8 cellular contexts compared by ENCODE assay signal in the genomic region with DNA sequence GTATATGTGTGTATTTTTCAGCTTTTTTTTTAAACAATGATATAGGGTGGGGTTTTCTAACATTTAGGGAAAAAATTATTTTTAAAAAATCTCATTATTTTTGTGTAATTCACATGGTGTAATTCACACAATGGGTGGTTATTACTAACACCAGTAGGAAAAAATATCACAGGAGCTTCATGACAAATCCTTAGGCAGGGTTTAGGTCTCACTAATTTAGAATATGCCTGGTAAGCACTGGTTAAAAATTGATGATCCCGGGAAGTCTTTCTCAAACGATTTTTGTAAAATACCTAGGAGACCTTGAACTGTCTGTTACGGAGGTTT. TPM values are rescaled to one million over a fixed set of nuclear protein-coding genes. Genes with fewer than 3 reads are reported as not detected.
DNase-seq lines count a peak whose midpoint lies in the region; ATAC-seq and TF ChIP-seq lines count a peak whose summit lies in the region.

No MANE protein-coding gene starts in this region.

- H3K27ac ChIP-seq in psoas muscle = peak overlapping the region; percentile 79

- H3K4me1 ChIP-seq in psoas muscle = peaks cover 22% of the 10 kb centered on the region

- DNase-seq in GM12865 (ENCODE audit: low read depth) (no peak), NB4 (ENCODE audit: low read depth) (no peak), epithelial cell of esophagus (ENCODE audit: low read depth) (no peak), psoas muscle (no peak), hippocampal formation (lab: John Stamatoyannopoulos, UW) (no peak), NCI-H1417 treated with DMSO at 0.1 percent for 48 hours (lab: John Stamatoyannopoulos, UW) (no peak), lower leg skin (ENCODE audit: low spot score in 2 of 2) (no peak)

- WGBS in psoas muscle, 3 donors = 1% methylated on average over 3 of the region's 3 CpGs
- 0% methylated on average over 3 of the region's 3 CpGs for WGBS in lower leg skin, 2 donors

- TF ChIP-seq POLR2A in NB4 (IDR thresholded peaks at IDR 0.05; ENCODE audit: extremely low read depth, insufficient read length) = no peak
- TF ChIP-seq POLR2A in lower leg skin (IDR thresholded peaks at IDR 0.05) = no peak

- H3K27me3 ChIP-seq in psoas muscle (ENCODE audit: insufficient read depth in 3 of 3, low read length in 2 of 3) = no peaks in the 10 kb centered on the region

- no peaks in the 10 kb centered on the region for H3K36me3 ChIP-seq in psoas muscle (ENCODE audit: insufficient read depth in 1 of 2, low read depth in 1 of 2)

- H3K4me3 ChIP-seq in GM12865 (ENCODE audit: low read depth, low read length) (peak overlapping the region; percentile 65), NB4 (ENCODE audit: low read depth, low read length) (peak overlapping the region; percentile 62), epithelial cell of esophagus (ENCODE audit: low read length) (peak overlapping the region; percentile 24), psoas muscle (peak overlapping the region; percentile 64), lower leg skin (ENCODE audit: low read depth, poor library complexity, severe bottlenecking) (no peak overlapping the region)

- no peaks in the 10 kb centered on the region for H3K9me3 ChIP-seq in psoas muscle

- TF ChIP-seq CTCF in GM12865 (IDR thresholded peaks at IDR 0.05; ENCODE audit: insufficient read depth, low read depth, low read length, missing control alignments) (no peak), NB4 (IDR thresholded peaks at IDR 0.05; ENCODE audit: low read depth, low read length) (no peak), epithelial cell of esophagus (IDR thresholded peaks at IDR 0.05; ENCODE audit: insufficient read depth, low read depth, low read length, missing control alignments) (no peak), psoas muscle (IDR thresholded peaks at IDR 0.05) (no peak), lower leg skin (IDR thresholded peaks at IDR 0.05) (no peak)

- ATAC-seq in psoas muscle (peak in 1 of 4 donors; percentile 26), HG03521 (IDR thresholded peaks at IDR 0.05; ENCODE audit: unreplicated experiment) (no peak)

- intact Hi-C loops in psoas muscle (cut with DNase I) (no loop called here), lower leg skin (cut with DNase I; ENCODE audit: low total_unique reads) (no loop called here)

RNA-seq across cellular contexts. Expression of gene ZNF217, which starts 29.5 kb away (rescaled TPM):
- total RNA-seq in psoas muscle (1 to 10 TPM; 4.0 to 8.1 (median 6.1) TPM), lower leg skin (10 to 100 TPM; 37.8 to 67.6 (median 50.5) TPM)
- polyA plus RNA-seq in psoas muscle = 1 to 10 TPM; 1.7 to 4.3 (median 2.6) TPM

Comparison
In these comparisons a context has a peak if more than half of its experiments do, and no peak if none do; other contexts are left out.
1. RNA of gene ZNF217, which starts 29.5 kb away (total RNA-seq): 37.8 to 67.6 TPM in lower leg skin; 4.0 to 8.1 TPM in psoas muscle; every median in the first group is over 4 times any median in the second.